Comparison of ENCODE assay signal across 2 cellular contexts in genomic region chr1:22045604-22046228, GRCh38.
TF ChIP-seq lines count a peak whose summit lies in the region.

No MANE protein-coding gene starts in this region.

TF ChIP-seq in IMR-90, 13 proteins besides CTCF, POLR2A, EP300 and RAD21:
- no peak for TF ChIP-seq MAFK (IDR thresholded peaks at IDR 0.05; ENCODE audit: low read depth, low read length)
- TF ChIP-seq CHD1 (IDR thresholded peaks at IDR 0.05; ENCODE audit: low read depth, low read length): no peak
- no peak for TF ChIP-seq NFE2L2 (IDR thresholded peaks at IDR 0.05; ENCODE audit: low read depth, low read length)

TF ChIP-seq in GM12878, 131 proteins besides CTCF, POLR2A, EP300 and RAD21:
- no peak for TF ChIP-seq RB1 (IDR thresholded peaks at IDR 0.05; ENCODE audit: borderline replicate concordance)
- TF ChIP-seq POU2F2 (IDR thresholded peaks at IDR 0.05; ENCODE audit: borderline replicate concordance, low read depth, low read length): no peak
- no peak for TF ChIP-seq ZZZ3 (IDR thresholded peaks at IDR 0.05; ENCODE audit: control insufficient read depth, insufficient read length, low read depth)
- TF ChIP-seq MEF2A (IDR thresholded peaks at IDR 0.05; ENCODE audit: insufficient read depth, low read depth, low read length): no peak
- no peak for TF ChIP-seq ZNF274 (IDR thresholded peaks at IDR 0.05; ENCODE audit: insufficient read depth, insufficient read length)
- no peak for TF ChIP-seq RCOR1 (conservative IDR thresholded peaks at IDR 0.05; ENCODE audit: low read depth, low read length)
- no peak for TF ChIP-seq BRCA1 (IDR thresholded peaks at IDR 0.05; ENCODE audit: low read depth, low read length)
- TF ChIP-seq, protein P1, sequence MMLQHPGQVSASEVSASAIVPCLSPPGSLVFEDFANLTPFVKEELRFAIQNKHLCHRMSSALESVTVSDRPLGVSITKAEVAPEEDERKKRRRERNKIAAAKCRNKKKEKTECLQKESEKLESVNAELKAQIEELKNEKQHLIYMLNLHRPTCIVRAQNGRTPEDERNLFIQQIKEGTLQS (IDR thresholded peaks at IDR 0.05; ENCODE audit: borderline replicate concordance, extremely low read depth, low read depth, low read length): no peak
- no peak for TF ChIP-seq POLR2AphosphoS2 (IDR thresholded peaks at IDR 0.05; ENCODE audit: low read depth, low read length)
- no peak for TF ChIP-seq REST (IDR thresholded peaks at IDR 0.05; ENCODE audit: low read depth, low read length)
- no peak for TF ChIP-seq NR2C2 (IDR thresholded peaks at IDR 0.05; ENCODE audit: borderline replicate concordance, control insufficient read depth, insufficient read length, low read depth)
- TF ChIP-seq CHD1 (IDR thresholded peaks at IDR 0.05; ENCODE audit: low read depth, low read length): no peak
- TF ChIP-seq ZNF24 (IDR thresholded peaks at IDR 0.05): no peak
- TF ChIP-seq RBBP5 (conservative IDR thresholded peaks at IDR 0.05): no peak
- TF ChIP-seq RELB (IDR thresholded peaks at IDR 0.05; ENCODE audit: low read depth): no peak
- no peak for TF ChIP-seq SREBF2 (IDR thresholded peaks at IDR 0.05; ENCODE audit: low read length)
- TF ChIP-seq IRF3 (IDR thresholded peaks at IDR 0.05): no peak
- TF ChIP-seq CHD4 (IDR thresholded peaks at IDR 0.05): no peak
- no peak for TF ChIP-seq ASH2L (IDR thresholded peaks at IDR 0.05; ENCODE audit: borderline replicate concordance, low read depth)
- TF ChIP-seq SRF (IDR thresholded peaks at IDR 0.05; ENCODE audit: low read depth in 2 of 2, low read length in 2 of 2): no peak
